ENCODE assay signal across 8 cellular contexts in the genomic region with DNA sequence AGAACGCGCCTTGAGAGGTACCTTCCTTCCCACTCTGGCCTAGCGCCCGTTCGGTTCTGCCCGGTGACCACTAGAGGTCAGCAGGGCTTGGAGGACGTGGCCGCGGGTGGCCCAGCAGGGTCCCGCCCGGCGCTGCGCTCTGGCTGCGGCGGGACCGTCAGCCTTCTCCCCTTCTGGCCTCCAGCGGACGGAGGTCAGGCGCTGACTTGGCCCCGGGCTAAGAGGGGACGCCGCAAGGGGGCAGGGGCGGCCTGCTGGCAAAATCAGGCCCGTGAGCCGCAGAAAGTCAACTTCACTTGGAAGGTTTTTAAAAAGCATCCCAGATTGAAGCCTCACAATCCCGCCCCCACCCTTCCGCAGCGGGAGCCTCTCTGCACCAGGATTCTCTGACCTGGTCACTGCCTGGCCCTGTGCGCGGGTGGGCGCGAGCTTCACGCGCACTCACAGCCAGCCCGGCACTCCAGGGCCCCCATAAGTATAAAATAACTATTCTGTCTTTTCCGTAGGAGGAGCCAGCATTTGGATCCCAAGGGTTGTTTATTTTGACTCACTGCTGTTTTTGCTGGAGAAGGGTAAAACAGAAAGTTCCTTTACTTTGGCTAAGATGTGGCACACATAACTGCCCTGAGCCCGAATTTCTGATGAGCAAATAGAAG. TPM values are rescaled to one million over a fixed set of nuclear protein-coding genes. Genes with fewer than 3 reads are reported as not detected.
DNase-seq lines count a peak whose midpoint lies in the region; ATAC-seq and TF ChIP-seq lines count a peak whose summit lies in the region.

No MANE protein-coding gene starts in this region.

- H3K4me1 Mint-ChIP-seq in activated CD8-positive, alpha-beta T cell treated with anti-CD3 and anti-CD28 coated beads for 36 hours (ENCODE audit: low read depth): no peaks in the 10 kb centered on the region
- H3K4me1 Mint-ChIP-seq in effector memory CD8-positive, alpha-beta T cell (ENCODE audit: low read depth in 2 of 2): peaks cover 0 to 3% of the 10 kb centered on the region in 2 donors

- H3K9me3 Mint-ChIP-seq in activated CD8-positive, alpha-beta T cell treated with anti-CD3 and anti-CD28 coated beads for 36 hours: no peaks in the 10 kb centered on the region
- no peaks in the 10 kb centered on the region for H3K9me3 Mint-ChIP-seq in effector memory CD8-positive, alpha-beta T cell

- DNase-seq in GM04504 (ENCODE audit: low read depth) (peak; percentile 18), NCI-H510A treated with DMSO at 0.1 percent for 48 hours (lab: John Stamatoyannopoulos, UW) (peak; percentile 66), medulla oblongata (ENCODE audit: extremely low spot score) (peak; percentile 83)
- peak; percentile 58 for DNase-seq in activated CD8-positive, alpha-beta T cell treated with anti-CD3 and anti-CD28 coated beads for 36 hours
- peak; percentile 31 to 50 (median 46) for DNase-seq in effector memory CD8-positive, alpha-beta T cell
- peak; percentile 21 to 33 (median 27) for DNase-seq in stimulated activated CD4-positive, alpha-beta T cell treated with anti-CD3 and anti-CD28 coated beads, TNF-alpha, amount 100 ng/mL, for 4 hours (ENCODE audit: low read depth in 3 of 3)

- no peak overlapping the region for H3K4me3 Mint-ChIP-seq in activated CD8-positive, alpha-beta T cell treated with anti-CD3 and anti-CD28 coated beads for 36 hours
- H3K4me3 Mint-ChIP-seq in effector memory CD8-positive, alpha-beta T cell: peak overlapping the region; percentile 26 to 33

- intact Hi-C loops in activated CD8-positive, alpha-beta T cell treated with anti-CD3 and anti-CD28 coated beads for 36 hours (cut with micrococcal nuclease): loop anchor here (2.0 kb wide), 1 partner anchor 225 kb away; no protein-coding TSS in a partner anchor

- CTCF ChIA-PET in activated CD8-positive, alpha-beta T cell treated with anti-CD3 and anti-CD28 coated beads for 36 hours (lab: Charles Lee): interaction anchor here (0.7 to 15.5 kb wide), 14 partner anchors 11 to 233 kb away, joined by 3 to 210 read pairs (median 4); no protein-coding TSS in a partner anchor

- POLR2A ChIA-PET in activated CD8-positive, alpha-beta T cell treated with anti-CD3 and anti-CD28 coated beads for 36 hours (lab: Charles Lee): interaction anchor here (0.6 kb wide), 1 partner anchor 228 kb away, joined by 3 read pairs; no protein-coding TSS in a partner anchor

- peak; percentile 91 for ATAC-seq in activated CD8-positive, alpha-beta T cell treated with anti-CD3 and anti-CD28 coated beads for 36 hours
- peak; percentile 88 for ATAC-seq in effector memory CD8-positive, alpha-beta T cell (replicated peaks)
- ATAC-seq in HG03442 (IDR thresholded peaks at IDR 0.05; ENCODE audit: unreplicated experiment) (no peak), GM21447 (IDR thresholded peaks at IDR 0.05; ENCODE audit: unreplicated experiment) (no peak)

- no peak overlapping the region for H3K27ac Mint-ChIP-seq in activated CD8-positive, alpha-beta T cell treated with anti-CD3 and anti-CD28 coated beads for 36 hours
- H3K27ac Mint-ChIP-seq in effector memory CD8-positive, alpha-beta T cell: no peak overlapping the region

- no peaks in the 10 kb centered on the region for H3K36me3 Mint-ChIP-seq in activated CD8-positive, alpha-beta T cell treated with anti-CD3 and anti-CD28 coated beads for 36 hours (ENCODE audit: low read depth)
- no peaks in the 10 kb centered on the region for H3K36me3 Mint-ChIP-seq in effector memory CD8-positive, alpha-beta T cell (ENCODE audit: insufficient read depth)

- H3K27me3 Mint-ChIP-seq in activated CD8-positive, alpha-beta T cell treated with anti-CD3 and anti-CD28 coated beads for 36 hours: no peaks in the 10 kb centered on the region
- H3K27me3 Mint-ChIP-seq in effector memory CD8-positive, alpha-beta T cell: peaks cover 13 to 19% of the 10 kb centered on the region in 2 donors

- TF ChIP-seq CTCF in activated CD8-positive, alpha-beta T cell treated with anti-CD3 and anti-CD28 coated beads for 36 hours (IDR thresholded peaks at IDR 0.05): peak; percentile 68

RNA-seq across cellular contexts. Expression of a gene that starts 23.2 kb away (rescaled TPM):
- 10 to 100 TPM in 1 of 2 experiments, 1 to 10 TPM in 1; 9.5 to 10.1 TPM for total RNA-seq in activated CD8-positive, alpha-beta T cell treated with anti-CD3 and anti-CD28 coated beads for 36 hours

Comparison
In these comparisons a context has a peak if more than half of its experiments do, and no peak if none do; other contexts are left out.
1. DNase-seq: peak in every context shown above with its lines; median percentile 83 in medulla oblongata; 66 in NCI-H510A treated with DMSO at 0.1 percent for 48 hours; 58 in activated CD8-positive, alpha-beta T cell treated with anti-CD3 and anti-CD28 coated beads for 36 hours; 46 in effector memory CD8-positive, alpha-beta T cell; 27 in stimulated activated CD4-positive, alpha-beta T cell treated with anti-CD3 and anti-CD28 coated beads, TNF-alpha, amount 100 ng/mL, for 4 hours; 18 in GM04504.
2. ATAC-seq: peak in activated CD8-positive, alpha-beta T cell treated with anti-CD3 and anti-CD28 coated beads for 36 hours (single experiment) and effector memory CD8-positive, alpha-beta T cell (single experiment); none in HG03442 (single experiment) and GM21447 (single experiment).